9 cellular contexts compared by ENCODE assay signal in the genomic region with DNA sequence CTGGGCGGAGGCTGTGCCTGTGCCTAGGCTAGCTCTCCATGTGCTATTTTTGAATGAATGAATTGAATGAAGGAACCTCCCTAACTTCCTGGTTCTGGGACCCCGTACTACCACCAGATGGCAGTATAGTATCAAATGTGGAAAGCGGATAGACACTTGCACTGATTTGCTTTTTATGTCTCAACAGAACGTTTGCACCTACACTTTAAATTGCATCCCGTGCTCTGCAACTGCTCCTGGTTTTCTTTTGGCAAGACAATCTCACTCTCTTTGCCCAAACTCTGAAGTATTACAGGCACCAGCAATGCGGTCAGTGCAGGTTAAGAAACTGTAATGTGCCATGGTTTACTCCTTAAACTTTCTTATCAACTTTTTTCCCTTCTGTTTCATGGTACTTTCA. TPM values are rescaled to one million over a fixed set of nuclear protein-coding genes. Genes with fewer than 3 reads are reported as not detected.
A peak's percentile ranks its signal among the peaks of the same experiment; 100 is the strongest.
DNase-seq lines count a peak whose midpoint lies in the region; ATAC-seq and TF ChIP-seq lines count a peak whose summit lies in the region.
"Had no signal": no experiment of that assay in that cellular context is flagged by ENCODE, and none has a peak within 500 bp of the region (broad histone marks: within the 10 kb centered on the region; RNA-seq: fewer than 3 reads in every experiment).

No MANE protein-coding gene starts in this region.

- H3K4me3 Mint-ChIP-seq in CD4-positive, CD25-positive, alpha-beta regulatory T cell: peak overlapping the region in 1 of 4 donors; percentile 31

- ATAC-seq in CD4-positive, CD25-positive, alpha-beta regulatory T cell (ENCODE audit: low read depth in 2 of 2): peak; percentile 58 to 66
- ATAC-seq in GM18511 (IDR thresholded peaks at IDR 0.05; ENCODE audit: unreplicated experiment) (peak; percentile 73), HG03175 (IDR thresholded peaks at IDR 0.05; ENCODE audit: unreplicated experiment) (peak; percentile 78)

- H3K9me3 Mint-ChIP-seq in CD4-positive, CD25-positive, alpha-beta regulatory T cell: peaks cover 0 to 3% (median 0%) of the 10 kb centered on the region in 7 donors

- H3K27ac ChIP-seq in CD4-positive, CD25-positive, alpha-beta regulatory T cell (ENCODE audit: insufficient read depth, low read length, poor library complexity, severe bottlenecking): no peak overlapping the region
- no peak overlapping the region for H3K27ac ChIP-seq in ovary

- no peak overlapping the region for H3K27ac Mint-ChIP-seq in CD4-positive, CD25-positive, alpha-beta regulatory T cell

- H3K36me3 Mint-ChIP-seq in CD4-positive, CD25-positive, alpha-beta regulatory T cell: no peaks in the 10 kb centered on the region

- peak; percentile 62 to 83 (median 76) for TF ChIP-seq CTCF in ovary (IDR thresholded peaks at IDR 0.05)

- peak in 2 of 3 donors; percentile 54 to 69 for DNase-seq in CD4-positive, CD25-positive, alpha-beta regulatory T cell
- DNase-seq in NCI-H446 treated with DMSO at 0.1 percent for 48 hours (lab: John Stamatoyannopoulos, UW) (peak; percentile 31), germinal center (ENCODE audit: low spot score) (peak; percentile 56), ovary (peak in 2 of 5 donors; percentile 16 to 48), HPDE6-E6E7 (ENCODE audit: extremely low spot score) (no peak)
- peak; percentile 54 for DNase-seq in activated CD8-positive, alpha-beta memory T cell treated with anti-CD3 and anti-CD28 coated beads, Interleukin-2, amount 50 U/mL, for 48 hours

- peaks cover 43% of the 10 kb centered on the region for H3K27me3 Mint-ChIP-seq in CD4-positive, CD25-positive, alpha-beta regulatory T cell

- peaks cover 25% of the 10 kb centered on the region for H3K27me3 ChIP-seq in CD4-positive, CD25-positive, alpha-beta regulatory T cell (ENCODE audit: control insufficient read depth, insufficient read depth, low read length)
- no peaks in the 10 kb centered on the region for H3K27me3 ChIP-seq in ovary

- H3K4me1 Mint-ChIP-seq in CD4-positive, CD25-positive, alpha-beta regulatory T cell: peaks cover 0 to 21% (median 0%) of the 10 kb centered on the region in 4 donors

- WGBS in ovary, 3 donors: 3 to 6% (median 3%) methylated on average over 6 of the region's 6 CpGs

- TF ChIP-seq EP300 in ovary (IDR thresholded peaks at IDR 0.05): no peak

- no peaks in the 10 kb centered on the region for H3K9me3 ChIP-seq in CD4-positive, CD25-positive, alpha-beta regulatory T cell (ENCODE audit: control insufficient read depth in 2 of 2, low read length in 2 of 2)
- H3K9me3 ChIP-seq in ovary: no peaks in the 10 kb centered on the region

- no peak overlapping the region for H3K4me3 ChIP-seq in CD4-positive, CD25-positive, alpha-beta regulatory T cell (ENCODE audit: low read depth, low read length)
- no peak overlapping the region for H3K4me3 ChIP-seq in ovary

- no peak for TF ChIP-seq POLR2A in ovary (IDR thresholded peaks at IDR 0.05)

- H3K36me3 ChIP-seq in CD4-positive, CD25-positive, alpha-beta regulatory T cell (ENCODE audit: control insufficient read depth, insufficient read depth, low read length): no peaks in the 10 kb centered on the region
- H3K36me3 ChIP-seq in ovary: no peaks in the 10 kb centered on the region

- intact Hi-C loops in ovary (cut with DNase I): loop anchor here in 3 of 4 donors (5.0 to 10.0 kb wide), 3 partner anchors 511 to 1142 kb away; partner anchors contain the start of gene CREM (in 1 of the 3)

- H3K4me1 ChIP-seq in CD4-positive, CD25-positive, alpha-beta regulatory T cell (ENCODE audit: control insufficient read depth, insufficient read depth, low read length, poor library complexity, severe bottlenecking): peaks cover 5% of the 10 kb centered on the region
- peaks cover 7% of the 10 kb centered on the region for H3K4me1 ChIP-seq in ovary (ENCODE audit: insufficient read depth)

RNA-seq across cellular contexts. Expression of gene FZD8, which starts 6.5 kb away (rescaled TPM):
- 0.12 TPM for total RNA-seq in CD4-positive, CD25-positive, alpha-beta regulatory T cell
- polyA plus RNA-seq in CD4-positive, CD25-positive, alpha-beta regulatory T cell: not detected
- 10 to 100 TPM in 2 of 7 donors, 1 to 10 TPM in 5; 1.7 to 14.9 (median 3.7) TPM for total RNA-seq in ovary
- polyA plus RNA-seq in ovary: 1 to 10 TPM; 1.4 to 3.4 TPM

RNA-seq across cellular contexts. Expression of gene GJD4, which starts 30.4 kb away (rescaled TPM):
- not detected for total RNA-seq in CD4-positive, CD25-positive, alpha-beta regulatory T cell
- polyA plus RNA-seq in CD4-positive, CD25-positive, alpha-beta regulatory T cell: not detected
- total RNA-seq in ovary: not detected
- polyA plus RNA-seq in ovary: not detected
- total RNA-seq: T-helper 1 cell treated with Interleukin-12 subunit alpha and Interleukin-12 subunit beta and Interleukin-4 antibody, amounts not matched to agents 30 ng/mL and 1 ng/mL, for 36 hours had no signal
